ENCODE assay signal across 29 cellular contexts in genomic region chr19:18312021-18312534, GRCh38. TPM values are rescaled to one million over a fixed set of nuclear protein-coding genes. Genes with fewer than 3 reads are reported as not detected.
DNase-seq lines count a peak whose midpoint lies in the region; TF ChIP-seq lines count a peak whose summit lies in the region.
"Had no signal": no experiment of that assay in that cellular context is flagged by ENCODE, and none has a peak within 500 bp of the region (broad histone marks: within the 10 kb centered on the region; RNA-seq: fewer than 3 reads in every experiment).

No MANE protein-coding gene starts in this region.

- H4K12ac ChIP-seq in trophoblast cell (ENCODE audit: low read depth, low read length), result peak overlapping the region; percentile 55

- H3K27ac ChIP-seq in BLaER1 (0 out of 2 replicates have a peak overlapping the region, but pooled peaks have one; percentile 22), HEK293 (ENCODE audit: extremely low read depth, low read depth, low read length) (0 out of 2 replicates have a peak overlapping the region, but pooled peaks have one; percentile 9), hepatocyte (peak overlapping the region; percentile 89), trophoblast cell (ENCODE audit: low read depth, low read length) (no peak overlapping the region)
- H3K27ac ChIP-seq: esophagus squamous epithelium, foreskin keratinocyte, SJSA1, vagina, VCaP had no signal

- no peak overlapping the region for H2AK5ac ChIP-seq in trophoblast cell (ENCODE audit: low read length)

- POLR2A ChIA-PET in HEK293 (lab: Yijun Ruan, JAX), result interaction anchor here (0.9 to 1.5 kb wide), 2 partner anchors 19 to 30 kb away, joined by 3 read pairs; no protein-coding TSS in a partner anchor
- POLR2A ChIA-PET in activated CD4-positive, alpha-beta memory T cell treated with anti-CD3 and anti-CD28 coated beads, Interleukin-2, amount 10 ng/mL, durations not matched to agents 7 days and 5 days (lab: Charles Lee), result interaction anchor here (12.9 to 25.3 kb wide), 2 partner anchors 7 to 31 kb away, joined by 335 to 1184 read pairs; partner anchors contain the start of genes IQCN, JUND and LSM4

- no peak overlapping the region for H3K9ac ChIP-seq in BLaER1
- H3K9ac ChIP-seq in trophoblast cell (ENCODE audit: low read length), result no peak overlapping the region

- H3K4me2 ChIP-seq in BLaER1 (no peak overlapping the region), hepatocyte (no peak overlapping the region), trophoblast cell (ENCODE audit: low read length) (no peak overlapping the region)
- H3K4me2 ChIP-seq: BLaER1 treated with 17β-estradiol and CSF1 and Interleukin-3, amounts not matched to agents 10 nM and 100 nM had no signal

- 91% methylated on average over 9 of the region's 12 CpGs for whole genome bisulfite sequencing in hepatocyte (ENCODE audit: low lambda C conversion rate, missing lambda C conversion rate)
- no CpG with 5 or more reads among the region's 12 CpGs for WGBS in trophoblast cell (ENCODE audit: extremely low coverage, insufficient coverage, insufficient read length)

- no peak overlapping the region for H3K23ac ChIP-seq in trophoblast cell (ENCODE audit: low read length)

- H3K4me1 ChIP-seq in BLaER1 (peaks cover 51% of the 10 kb centered on the region), HEK293 (ENCODE audit: control insufficient read depth, insufficient read depth, low read length) (no peaks in the 10 kb centered on the region), hepatocyte (ENCODE audit: insufficient read depth) (peaks cover 29% of the 10 kb centered on the region), trophoblast cell (ENCODE audit: control insufficient read depth in 1 of 2, insufficient read depth in 2 of 2, low read length in 2 of 2) (peaks cover 0 to 4% of the 10 kb centered on the region in 2 experiments)
- H3K4me1 ChIP-seq: SJSA1 had no signal

- H2BK12ac ChIP-seq in trophoblast cell (ENCODE audit: low read length), result no peak overlapping the region

- peak; percentile 15 for DNase-seq in hepatocyte (ENCODE audit: low spot score)
- DNase-seq in trophoblast cell, result no peak
- DNase-seq in NCI-H2171 (lab: John Stamatoyannopoulos, UW), result no peak
- no peak for DNase-seq in activated CD4-positive, alpha-beta memory T cell treated with anti-CD3 and anti-CD28 coated beads, Interleukin-2, amount 10 ng/mL, durations not matched to agents 7 days and 5 days
- no peak for DNase-seq in stimulated activated CD4-positive, alpha-beta T cell treated with anti-CD3 and anti-CD28 coated beads, Interleukin-2, amount 100 ng/mL, for 48 hours
- DNase-seq: activated CD4-positive, alpha-beta T cell treated with anti-CD3 and anti-CD28 coated beads for 48 hours; activated gamma-delta T cell treated with Interleukin-2 at 50 U/mL for 16 hours; activated T-cell treated with anti-CD3 and anti-CD28 coated beads, Interleukin-2, amount 50 U/mL, for 4 hours; COR-L47; DMS79; esophagus squamous epithelium; foreskin keratinocyte; head of caudate nucleus; HFFc6; NCI-H1092; NCI-H1694; stimulated activated naive CD8-positive, alpha-beta T cell treated with anti-CD3 and anti-CD28 coated beads, Interleukin-15, amount 100 ng/mL, for 72 hours; T1000 had no signal

- no peak overlapping the region for H3K4me3 Mint-ChIP-seq in activated CD4-positive, alpha-beta memory T cell treated with anti-CD3 and anti-CD28 coated beads, Interleukin-2, amount 10 ng/mL, durations not matched to agents 7 days and 5 days
- H3K4me3 Mint-ChIP-seq: activated naive CD8-positive, alpha-beta T cell treated with anti-CD3 and anti-CD28 coated beads, Interleukin-2, amount 10 ng/mL, durations not matched to agents 7 days and 5 days; activated T-cell treated with anti-CD3 and anti-CD28 coated beads, Interleukin-2, amount 50 U/mL, for 4 hours; HFFc6; IgD-negative memory B cell; natural killer cell treated with Interleukin-12 subunit alpha and Interleukin-12 subunit beta and Interleukin-15 and Interleukin-18, amount 100 ng/mL, for 72 hours; stimulated activated naive CD8-positive, alpha-beta T cell treated with anti-CD3 and anti-CD28 coated beads, Interleukin-15, amount 100 ng/mL, for 72 hours had no signal

- H3K79me2 ChIP-seq in hepatocyte, result peaks cover 41% of the 10 kb centered on the region
- no peaks in the 10 kb centered on the region for H3K79me2 ChIP-seq in trophoblast cell (ENCODE audit: control insufficient read depth, insufficient read depth, low read length, poor library complexity)

- H3K14ac ChIP-seq in trophoblast cell (ENCODE audit: low read length), result no peak overlapping the region

- CTCF ChIA-PET in HEK293 (lab: Yijun Ruan, JAX), result interaction anchor here (0.9 to 3.3 kb wide), 2 partner anchors 33 to 126 kb away, joined by 3 to 14 read pairs; no protein-coding TSS in a partner anchor
- CTCF ChIA-PET in activated CD4-positive, alpha-beta memory T cell treated with anti-CD3 and anti-CD28 coated beads, Interleukin-2, amount 10 ng/mL, durations not matched to agents 7 days and 5 days (lab: Charles Lee), result interaction anchor here (13.8 kb wide), 1 partner anchor 33 kb away, joined by 393 read pairs; the partner anchor contains the start of gene JUND

- H4K91ac ChIP-seq in trophoblast cell (ENCODE audit: low read depth, low read length), result no peak overlapping the region

- H3K9me3 ChIP-seq in BLaER1 (no peaks in the 10 kb centered on the region), HEK293 (ENCODE audit: control insufficient read depth, insufficient read depth, low read depth, low read length) (no peaks in the 10 kb centered on the region), hepatocyte (ENCODE audit: low read depth) (no peaks in the 10 kb centered on the region), trophoblast cell (ENCODE audit: insufficient read depth, low read depth, low read length) (no peaks in the 10 kb centered on the region)
- H3K9me3 ChIP-seq: BLaER1 treated with 17β-estradiol and CSF1 and Interleukin-3, amounts not matched to agents 10 nM and 100 nM; esophagus squamous epithelium; SJSA1; thoracic aorta; vagina had no signal

- no peak overlapping the region for H2BK5ac ChIP-seq in trophoblast cell (ENCODE audit: low read depth, low read length, poor library complexity)

- H2BK120ac ChIP-seq in trophoblast cell (ENCODE audit: insufficient read depth, low read length, poor library complexity), result no peak overlapping the region

- H4K20me1 ChIP-seq in BLaER1, result no peaks in the 10 kb centered on the region; the same call in 1 of the 2 replicates
- H4K20me1 ChIP-seq in hepatocyte (ENCODE audit: insufficient read depth, poor library complexity, severe bottlenecking), result no peaks in the 10 kb centered on the region

- peaks cover 32% of the 10 kb centered on the region for H3K4me1 Mint-ChIP-seq in activated CD4-positive, alpha-beta memory T cell treated with anti-CD3 and anti-CD28 coated beads, Interleukin-2, amount 10 ng/mL, durations not matched to agents 7 days and 5 days

- H3K27ac Mint-ChIP-seq in activated CD4-positive, alpha-beta memory T cell treated with anti-CD3 and anti-CD28 coated beads, Interleukin-2, amount 10 ng/mL, durations not matched to agents 7 days and 5 days, result no peak overlapping the region
- H3K27ac Mint-ChIP-seq: HFFc6 had no signal

- H3K36me3 Mint-ChIP-seq in activated CD4-positive, alpha-beta memory T cell treated with anti-CD3 and anti-CD28 coated beads, Interleukin-2, amount 10 ng/mL, durations not matched to agents 7 days and 5 days (ENCODE audit: low read depth), result peaks cover 39% of the 10 kb centered on the region
- H3K36me3 Mint-ChIP-seq: natural killer cell treated with Interleukin-12 subunit alpha and Interleukin-12 subunit beta and Interleukin-15 and Interleukin-18, amount 100 ng/mL, for 72 hours had no signal

- no peak overlapping the region for H4K8ac ChIP-seq in trophoblast cell (ENCODE audit: low read depth, low read length)

- H3K36me3 ChIP-seq in BLaER1 (peaks cover 81% of the 10 kb centered on the region), HEK293 (ENCODE audit: control insufficient read depth in 2 of 2, insufficient read depth in 1 of 2, low read length in 2 of 2) (peaks cover 10 to 88% of the 10 kb centered on the region in 2 experiments; a peak in 2 of 3 replicates), hepatocyte (replicated peaks; ENCODE audit: insufficient read depth, low read depth) (no peaks in the 10 kb centered on the region), trophoblast cell (ENCODE audit: control insufficient read depth in 1 of 2, insufficient read depth in 2 of 2, low read length in 2 of 2) (peaks cover 71% of the 10 kb centered on the region in 2 experiments)
- H3K36me3 ChIP-seq: thoracic aorta had no signal

- no peaks in the 10 kb centered on the region for H3K9me2 ChIP-seq in hepatocyte (replicated peaks; ENCODE audit: insufficient read depth)

- H3K27me3 Mint-ChIP-seq in activated CD4-positive, alpha-beta memory T cell treated with anti-CD3 and anti-CD28 coated beads, Interleukin-2, amount 10 ng/mL, durations not matched to agents 7 days and 5 days, result no peaks in the 10 kb centered on the region
- H3K27me3 Mint-ChIP-seq: activated naive CD8-positive, alpha-beta T cell treated with anti-CD3 and anti-CD28 coated beads, Interleukin-2, amount 10 ng/mL, durations not matched to agents 7 days and 5 days; IgD-negative memory B cell; natural killer cell treated with Interleukin-12 subunit alpha and Interleukin-12 subunit beta and Interleukin-15 and Interleukin-18, amount 100 ng/mL, for 72 hours; stimulated activated naive CD8-positive, alpha-beta T cell treated with anti-CD3 and anti-CD28 coated beads, Interleukin-15, amount 100 ng/mL, for 72 hours had no signal

- H2AFZ ChIP-seq in hepatocyte (no peak overlapping the region), trophoblast cell (ENCODE audit: insufficient read depth, low read length, poor library complexity) (no peak overlapping the region)

- no peak overlapping the region for H3K4ac ChIP-seq in trophoblast cell (ENCODE audit: low read depth, low read length)

- peak overlapping the region; percentile 34 for H3K18ac ChIP-seq in trophoblast cell (ENCODE audit: low read length)

- no peak for TF ChIP-seq CTCF in HEK293 (tag by site-specific recombination; IDR thresholded peaks at IDR 0.05)
- no peak for TF ChIP-seq CTCF in hepatocyte (IDR thresholded peaks at IDR 0.05; ENCODE audit: poor library complexity)

- H3K4me3 ChIP-seq in BLaER1 (no peak overlapping the region), HEK293 (ENCODE audit: low read depth, low read length) (no peak overlapping the region), hepatocyte (no peak overlapping the region), trophoblast cell (ENCODE audit: low read depth, low read length) (no peak overlapping the region)
- H3K4me3 ChIP-seq: BLaER1 treated with 17β-estradiol and CSF1 and Interleukin-3, amounts not matched to agents 10 nM and 100 nM; esophagus squamous epithelium; lung; SJSA1; thoracic aorta; vagina had no signal

- H3K79me1 ChIP-seq in trophoblast cell (ENCODE audit: low read length), result no peaks in the 10 kb centered on the region

- H3K27me3 ChIP-seq in BLaER1 (no peaks in the 10 kb centered on the region), hepatocyte (no peaks in the 10 kb centered on the region), trophoblast cell (ENCODE audit: insufficient read depth, low read length) (no peaks in the 10 kb centered on the region)
- H3K27me3 ChIP-seq: BLaER1 treated with 17β-estradiol and CSF1 and Interleukin-3, amounts not matched to agents 10 nM and 100 nM; esophagus squamous epithelium; foreskin keratinocyte; SJSA1; vagina had no signal

- no peaks in the 10 kb centered on the region for H3K9me3 Mint-ChIP-seq in activated CD4-positive, alpha-beta memory T cell treated with anti-CD3 and anti-CD28 coated beads, Interleukin-2, amount 10 ng/mL, durations not matched to agents 7 days and 5 days
- H3K9me3 Mint-ChIP-seq: activated naive CD8-positive, alpha-beta T cell treated with anti-CD3 and anti-CD28 coated beads, Interleukin-2, amount 10 ng/mL, durations not matched to agents 7 days and 5 days; activated T-cell treated with anti-CD3 and anti-CD28 coated beads, Interleukin-2, amount 50 U/mL, for 4 hours; HFFc6; IgD-negative memory B cell; natural killer cell treated with Interleukin-12 subunit alpha and Interleukin-12 subunit beta and Interleukin-15 and Interleukin-18, amount 100 ng/mL, for 72 hours had no signal

RNA-seq across cellular contexts. Expression of gene LSM4, which starts 10.8 kb away (rescaled TPM):
- total RNA-seq in hepatocyte, result 185 and 202 TPM in 2 replicates
- polyA plus RNA-seq in hepatocyte, result 218 and 226 TPM in 2 replicates
- polyA plus RNA-seq in trophoblast cell (2013), result 216 and 223 TPM in 2 replicates
- 100 to 1,000 TPM; 180 to 186 TPM for total RNA-seq in activated CD4-positive, alpha-beta memory T cell treated with anti-CD3 and anti-CD28 coated beads, Interleukin-2, amount 10 ng/mL, durations not matched to agents 7 days and 5 days

RNA-seq across cellular contexts. Expression of gene PGPEP1, which starts 28.3 kb away (rescaled TPM):
- total RNA-seq in hepatocyte, result 35.0 and 36.1 TPM in 2 replicates
- 24.8 and 26.8 TPM in 2 replicates for polyA plus RNA-seq in hepatocyte
- 46.5 and 56.5 TPM in 2 replicates for polyA plus RNA-seq in trophoblast cell (2013)
- total RNA-seq in activated CD4-positive, alpha-beta memory T cell treated with anti-CD3 and anti-CD28 coated beads, Interleukin-2, amount 10 ng/mL, durations not matched to agents 7 days and 5 days, result 10 to 100 TPM; 42.7 to 44.0 TPM

RNA-seq across cellular contexts. Expression of gene JUND, which starts 30.7 kb away (rescaled TPM):
- total RNA-seq in hepatocyte, result 307 and 379 TPM in 2 replicates
- polyA plus RNA-seq in hepatocyte, result 698 and 768 TPM in 2 replicates
- 224 and 256 TPM in 2 replicates for polyA plus RNA-seq in trophoblast cell (2013)
- total RNA-seq in activated CD4-positive, alpha-beta memory T cell treated with anti-CD3 and anti-CD28 coated beads, Interleukin-2, amount 10 ng/mL, durations not matched to agents 7 days and 5 days, result 100 to 1,000 TPM; 390 to 402 TPM

RNA-seq across cellular contexts. Expression of gene IQCN, which starts 37.8 kb away (rescaled TPM):
- total RNA-seq in hepatocyte, result 3.7 and 3.9 TPM in 2 replicates
- polyA plus RNA-seq in hepatocyte, result 1.5 and 2.3 TPM in 2 replicates
- 1.7 and 1.8 TPM in 2 replicates for polyA plus RNA-seq in trophoblast cell (2013)
- total RNA-seq in activated CD4-positive, alpha-beta memory T cell treated with anti-CD3 and anti-CD28 coated beads, Interleukin-2, amount 10 ng/mL, durations not matched to agents 7 days and 5 days, result 1 to 10 TPM; 1.6 to 1.7 TPM
- polyA plus RNA-seq: foreskin keratinocyte had no signal
